Comparison of ENCODE assay signal across 10 cellular contexts in genomic region chr10:77971804-77972144, GRCh38. TPM values are rescaled to one million over a fixed set of nuclear protein-coding genes. Genes with fewer than 3 reads are reported as not detected.
DNase-seq lines count a peak whose midpoint lies in the region; ATAC-seq, FAIRE-seq and TF ChIP-seq lines count a peak whose summit lies in the region.
"Had no signal": no experiment of that assay in that cellular context is flagged by ENCODE, and none has a peak within 500 bp of the region (broad histone marks: within the 10 kb centered on the region; RNA-seq: fewer than 3 reads in every experiment).

No MANE protein-coding gene starts in this region.

- H2BK5ac ChIP-seq in H1 (ENCODE audit: low read depth, low read length): peak overlapping the region; percentile 49; the same call in 1 of the 2 replicates

- intact Hi-C loops in heart left ventricle (cut with DNase I): loop anchor here in 6 of 10 donors (2.0 to 10.0 kb wide), 4 partner anchors 44 to 127 kb away; partner anchors contain the start of gene DLG5 (in 2 of the 6)
- intact Hi-C loops in left cardiac atrium (cut with DNase I): loop anchor here (5.0 to 10.0 kb wide), 2 partner anchors 124 to 127 kb away; no protein-coding TSS in a partner anchor

- H3K4me1 Mint-ChIP-seq in endothelial cell (ENCODE audit: unreplicated experiment): peaks cover 11% of the 10 kb centered on the region

- POLR2A ChIA-PET in H1 (lab: Charles Lee; ENCODE audit: partially characterized antibody): interaction anchor here (1.0 to 4.8 kb wide), 3 partner anchors 16 to 62 kb away, joined by 3 to 26 read pairs (median 5); partner anchors contain the start of gene DLG5

- no peaks in the 10 kb centered on the region for H3K9me3 Mint-ChIP-seq in endothelial cell (ENCODE audit: unreplicated experiment)

- H3K36me3 Mint-ChIP-seq in endothelial cell (ENCODE audit: low read depth, unreplicated experiment): no peaks in the 10 kb centered on the region

- H3K79me2 ChIP-seq in H1 (ENCODE audit: control insufficient read depth in 1 of 2, insufficient read depth in 2 of 2, low read length in 2 of 2): no peaks in the 10 kb centered on the region
- H3K79me2 ChIP-seq in osteoblast (ENCODE audit: insufficient read depth, low read length): no peaks in the 10 kb centered on the region

- TF ChIP-seq EP300 in H1 (IDR thresholded peaks at IDR 0.05; ENCODE audit: borderline replicate concordance in 1 of 2, low read depth in 2 of 2, low read length in 2 of 2): no peak

- H3K9me3 ChIP-seq in heart left ventricle (no peaks in the 10 kb centered on the region), H1 (ENCODE audit: insufficient read depth in 2 of 2, low read depth in 1 of 2, low read length in 1 of 2) (no peaks in the 10 kb centered on the region), osteoblast (ENCODE audit: low read depth, low read length) (no peaks in the 10 kb centered on the region)

- no peak overlapping the region for H2BK120ac ChIP-seq in H1 (replicated peaks; ENCODE audit: low read depth, low read length)

- H3K27me3 Mint-ChIP-seq in endothelial cell (ENCODE audit: unreplicated experiment): peaks cover 2% of the 10 kb centered on the region

- ATAC-seq in heart left ventricle: peak in 1 of 4 donors; percentile 9
- ATAC-seq in left cardiac atrium: no peak

- H3K4ac ChIP-seq in H1 (replicated peaks; ENCODE audit: insufficient read length, low read depth, low read length): no peak overlapping the region

- H2BK12ac ChIP-seq in H1 (ENCODE audit: low read depth, low read length): 0 out of 2 replicates have a peak overlapping the region, but pooled peaks have one; percentile 0

- H3K4me2 ChIP-seq in H1 (ENCODE audit: insufficient read depth in 1 of 2, low read depth in 2 of 2, low read length in 2 of 2): no peak overlapping the region
- peak overlapping the region; percentile 47 for H3K4me2 ChIP-seq in osteoblast (ENCODE audit: insufficient read depth, low read length)

- H3K27ac ChIP-seq in heart left ventricle (peak overlapping the region in 11 of 12 donors; percentile 2 to 88 (median 70)), H1 (ENCODE audit: low read depth, low read length) (peak overlapping the region; percentile 27; the same call in 1 of the 2 replicates), osteoblast (ENCODE audit: low read depth, low read length) (peak overlapping the region; percentile 71)

- no peak overlapping the region for H3K27ac Mint-ChIP-seq in endothelial cell (ENCODE audit: unreplicated experiment)

- H3K36me3 ChIP-seq in heart left ventricle (peaks cover 0 to 15% (median 6%) of the 10 kb centered on the region in 9 donors), H1 (ENCODE audit: control insufficient read depth in 2 of 4, insufficient read depth in 4 of 4, low read length in 3 of 4) (peaks cover 0 to 2% (median 0%) of the 10 kb centered on the region in 4 experiments; a peak in 1 of 8 replicates), osteoblast (ENCODE audit: insufficient read depth, low read length) (peaks cover 11% of the 10 kb centered on the region)

- H3K27me3 ChIP-seq in heart left ventricle: no peaks in the 10 kb centered on the region
- H3K27me3 ChIP-seq in H1 (replicated peaks in 1 of 4; ENCODE audit: control insufficient read depth in 3 of 4, extremely low read depth in 1 of 4, insufficient read depth in 3 of 4, low read length in 3 of 4): no peaks in the 10 kb centered on the region
- no peaks in the 10 kb centered on the region for H3K27me3 ChIP-seq in osteoblast (ENCODE audit: insufficient read depth, low read length)

- no peak overlapping the region for H3K14ac ChIP-seq in H1 (ENCODE audit: insufficient read length)

- no peak overlapping the region for H2BK15ac ChIP-seq in H1 (ENCODE audit: low read length)

- no peak overlapping the region for H3K4me3 ChIP-seq in heart left ventricle
- H3K4me3 ChIP-seq in H1 (ENCODE audit: extremely low read depth in 1 of 4, insufficient read depth in 2 of 4, low read depth in 3 of 4, low read length in 4 of 4): no peak overlapping the region
- H3K4me3 ChIP-seq in osteoblast (ENCODE audit: insufficient read depth, low read length): no peak overlapping the region
- H3K4me3 ChIP-seq: skin epidermis had no signal

- FAIRE-seq in H1 (lab: Jason Lieb, UNC): no peak

- no peak overlapping the region for H3K56ac ChIP-seq in H1 (replicated peaks; ENCODE audit: insufficient read length, low read depth, low read length)

- DNase-seq in heart left ventricle (no peak), left cardiac atrium (no peak), H1 (ENCODE audit: low read depth in 1 of 2, low spot score in 2 of 2) (no peak), osteoblast (ENCODE audit: insufficient read length, low spot score, missing footprints) (no peak), dermis blood vessel endothelial cell (no peak), hepatic stellate cell (ENCODE audit: low spot score) (no peak), endothelial cell (ENCODE audit: low spot score) (no peak), COLO829 (ENCODE audit: low spot score) (no peak)
- DNase-seq: activated CD4-positive, alpha-beta T cell treated with anti-CD3 and anti-CD28 coated beads, Interleukin-2, amount 50 U/mL, for 4 hours had no signal

- no peak overlapping the region for H4K8ac ChIP-seq in H1 (ENCODE audit: extremely low read depth, insufficient read depth, low read length)

- H3K9ac ChIP-seq in H1 (replicated peaks in 1 of 4; ENCODE audit: extremely low read depth in 1 of 4, low read depth in 3 of 4, low read length in 3 of 4): no peak overlapping the region

- no peaks in the 10 kb centered on the region for H3K79me1 ChIP-seq in H1 (ENCODE audit: low read depth, low read length)

- H3K4me3 Mint-ChIP-seq in endothelial cell (ENCODE audit: unreplicated experiment): no peak overlapping the region

- H4K20me1 ChIP-seq in H1 (replicated peaks in 1 of 2; ENCODE audit: control insufficient read depth in 1 of 2, insufficient read depth in 2 of 2, low read length in 2 of 2) (no peaks in the 10 kb centered on the region), osteoblast (ENCODE audit: insufficient read depth, low read length) (no peaks in the 10 kb centered on the region)

- H3K4me1 ChIP-seq in heart left ventricle (peaks cover 0 to 18% (median 12%) of the 10 kb centered on the region in 12 donors), H1 (replicated peaks in 1 of 4; ENCODE audit: control insufficient read depth in 3 of 4, insufficient read depth in 4 of 4, low read length in 3 of 4) (peaks cover 0 to 6% (median 0%) of the 10 kb centered on the region in 4 experiments; a peak in 2 of 7 replicates), osteoblast (ENCODE audit: insufficient read depth, low read length) (peaks cover 12% of the 10 kb centered on the region)

- CTCF ChIA-PET in H1 (lab: Charles Lee; ENCODE audit: partially characterized antibody): interaction anchor here (0.8 to 9.7 kb wide), 5 partner anchors 14 to 82 kb away, joined by 3 to 117 read pairs (median 36); no protein-coding TSS in a partner anchor

- no peak overlapping the region for H3K23ac ChIP-seq in H1 (ENCODE audit: insufficient read length)

- TF ChIP-seq CTCF in heart left ventricle (IDR thresholded peaks at IDR 0.05) (no peak), H1 (IDR thresholded peaks at IDR 0.05; ENCODE audit: control extremely low read depth in 1 of 3, insufficient read depth in 1 of 3, low read depth in 1 of 3, low read length in 3 of 3) (no peak), osteoblast (IDR thresholded peaks at IDR 0.05; ENCODE audit: extremely low read depth, low read depth, low read length) (no peak), endothelial cell (IDR thresholded peaks at IDR 0.05; ENCODE audit: unreplicated experiment) (no peak)

- no peak for TF ChIP-seq POLR2A in heart left ventricle (IDR thresholded peaks at IDR 0.05)
- TF ChIP-seq POLR2A in H1 (IDR thresholded peaks at IDR 0.05; ENCODE audit: control extremely low read depth in 1 of 2, low read depth in 2 of 2, low read length in 2 of 2): no peak

- H2AFZ ChIP-seq in H1 (ENCODE audit: low read length) (no peak overlapping the region), osteoblast (ENCODE audit: low read length) (no peak overlapping the region)

- TF ChIP-seq RAD21 in H1 (IDR thresholded peaks at IDR 0.05 in 1 of 2, conservative IDR thresholded peaks at IDR 0.05 in 1 of 2; ENCODE audit: low read depth in 2 of 2, low read length in 2 of 2): no peak

- H3K23me2 ChIP-seq in H1 (ENCODE audit: low read depth, low read length): no peaks in the 10 kb centered on the region

- no peak overlapping the region for H3K18ac ChIP-seq in H1 (ENCODE audit: extremely low read depth, low read length)

- no peak overlapping the region for H2BK20ac ChIP-seq in H1 (ENCODE audit: low read length)

- H2AK5ac ChIP-seq in H1 (ENCODE audit: low read depth, low read length): 0 out of 2 replicates have a peak overlapping the region, but pooled peaks have one; percentile 66

- H4K91ac ChIP-seq in H1 (replicated peaks; ENCODE audit: insufficient read length, low read length): no peak overlapping the region

- 83 to 87% (median 85%) methylated on average over 3 of the region's 3 CpGs for WGBS in heart left ventricle, 4 donors
- WGBS in H1 (ENCODE audit: extremely low coverage in 1 of 2, insufficient coverage in 1 of 2, insufficient read length in 1 of 2, insufficient replicate concordance in 2 of 2, low coverage in 1 of 2, low lambda C conversion rate in 2 of 2, missing lambda C conversion rate in 1 of 2), 2 experiments: 89% methylated on average over 3 of the region's 3 CpGs; no CpG with 5 or more reads in 1 of the 2 experiments

- peak overlapping the region; percentile 32 for H4K5ac ChIP-seq in H1 (ENCODE audit: insufficient read length, low read depth, low read length)

RNA-seq across cellular contexts. Expression of gene DLG5, which starts 45.2 kb away (rescaled TPM):
- total RNA-seq in heart left ventricle (10 to 100 TPM in 6 of 9 donors, 1 to 10 TPM in 3; 7.6 to 27.1 (median 13.6) TPM), left cardiac atrium (10 to 100 TPM; 12.0 to 13.6 TPM), osteoblast (51.4 and 51.6 TPM in 2 replicates), dermis blood vessel endothelial cell (7.8 and 11.1 TPM in 2 replicates), endothelial cell (ENCODE audit: unreplicated experiment) (64.5 TPM)
- polyA plus RNA-seq in heart left ventricle (10 to 100 TPM in 1 of 2 donors, 1 to 10 TPM in 1; 5.2 to 12.8 TPM), H1 (2011; rRNA removed) (15.6 and 31.4 TPM in 2 replicates)
- 71.4 and 71.8 TPM in 2 replicates for total RNA-seq in H1 (2021; fragmentation: NEBNext Ultra II Directional; extraction: Animal tissue kit (Norgen Biotek cat#: 25700))
- polyA plus RNA-seq in H1 (2011; cell fraction: cytosol; rRNA removed): 29.7 TPM
- polyA plus RNA-seq in H1 (2011; cell fraction: nucleus; rRNA removed): 105 TPM
- 37.5 to 47.2 TPM (median 44.9 TPM) in 4 replicates for polyA plus RNA-seq in H1 (2012, experiment 1 of 2)
- polyA plus RNA-seq in H1 (2012, experiment 2 of 2): 14.3 TPM
- 33.3 TPM for polyA plus RNA-seq in H1 (2013, experiment 1 of 2)
- 32.1 TPM for polyA plus RNA-seq in H1 (2013, experiment 2 of 2)
- 36.3 and 52.4 TPM in 2 replicates for polyA minus RNA-seq in H1 (2011; rRNA and poly(A)+ RNA removed)
- polyA minus RNA-seq in H1 (2011; cell fraction: cytosol; rRNA and poly(A)+ RNA removed): 34.0 TPM
- polyA minus RNA-seq in H1 (2011; cell fraction: nucleus; rRNA and poly(A)+ RNA removed): 45.7 TPM

RNA-seq across cellular contexts. Expression of gene POLR3A, which starts 57.5 kb away (rescaled TPM):
- total RNA-seq in heart left ventricle (10 to 100 TPM in 3 of 9 donors, 1 to 10 TPM in 6; 7.9 to 12.9 (median 9.6) TPM), left cardiac atrium (10 to 100 TPM in 1 of 2 donors, 1 to 10 TPM in 1; 9.7 to 10.2 TPM), osteoblast (11.9 and 16.2 TPM in 2 replicates), dermis blood vessel endothelial cell (12.1 and 16.0 TPM in 2 replicates), endothelial cell (ENCODE audit: unreplicated experiment) (18.4 TPM)
- polyA plus RNA-seq in heart left ventricle (1 to 10 TPM; 3.8 to 8.4 TPM), H1 (2011; rRNA removed) (10.6 and 11.3 TPM in 2 replicates)
- 35.8 and 38.6 TPM in 2 replicates for total RNA-seq in H1 (2021; fragmentation: NEBNext Ultra II Directional; extraction: Animal tissue kit (Norgen Biotek cat#: 25700))
- polyA plus RNA-seq in H1 (2011; cell fraction: cytosol; rRNA removed): 14.8 TPM
- polyA plus RNA-seq in H1 (2011; cell fraction: nucleus; rRNA removed): 19.1 TPM
- 18.5 to 22.2 TPM (median 21.4 TPM) in 4 replicates for polyA plus RNA-seq in H1 (2012, experiment 1 of 2)
- 6.7 TPM for polyA plus RNA-seq in H1 (2012, experiment 2 of 2)
- 16.1 TPM for polyA plus RNA-seq in H1 (2013, experiment 1 of 2)
- 14.6 TPM for polyA plus RNA-seq in H1 (2013, experiment 2 of 2)
- 49.2 and 56.0 TPM in 2 replicates for polyA minus RNA-seq in H1 (2011; rRNA and poly(A)+ RNA removed)
- polyA minus RNA-seq in H1 (2011; cell fraction: cytosol; rRNA and poly(A)+ RNA removed): 26.0 TPM
- polyA minus RNA-seq in H1 (2011; cell fraction: nucleus; rRNA and poly(A)+ RNA removed): 51.1 TPM
